15 cellular contexts compared by ENCODE assay signal in the genomic region with DNA sequence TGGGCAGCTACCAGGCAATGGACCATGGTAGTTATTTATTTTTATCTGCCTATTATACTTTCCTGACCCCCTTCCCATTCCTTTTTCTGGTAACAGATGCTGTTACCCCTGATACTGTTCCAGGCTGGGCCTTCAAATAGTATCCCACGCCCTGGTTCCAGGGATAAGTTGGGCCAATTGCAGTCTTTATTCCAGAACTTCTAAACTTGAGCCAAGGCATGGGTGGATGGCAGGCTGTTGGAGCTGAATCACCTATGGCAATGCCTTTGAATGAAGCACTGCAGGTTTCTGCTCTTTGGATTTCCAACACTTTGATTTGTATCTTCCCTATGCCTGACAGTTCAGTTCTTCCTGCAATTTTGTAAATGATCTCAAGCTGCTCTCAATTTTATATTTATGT.
DNase-seq lines count a peak whose midpoint lies in the region; ATAC-seq and TF ChIP-seq lines count a peak whose summit lies in the region.
"Had no signal": no experiment of that assay in that cellular context is flagged by ENCODE, and none has a peak within 500 bp of the region (broad histone marks: within the 10 kb centered on the region; RNA-seq: fewer than 3 reads in every experiment).

No MANE protein-coding gene starts in this region.

- H3K14ac ChIP-seq in IMR-90 (replicated peaks; ENCODE audit: low read depth, low read length): peak overlapping the region; percentile 94

- peak overlapping the region; percentile 98 for H2BK5ac ChIP-seq in IMR-90 (ENCODE audit: low read depth, low read length, poor library complexity, severe bottlenecking)

- no peak overlapping the region for H2AK9ac ChIP-seq in IMR-90 (replicated peaks; ENCODE audit: low read depth, low read length, poor library complexity)

- no TSS peak for BruUV-seq in IMR-90 (replicated peaks; lab: Mats Ljungman, UMichigan)

- H3K9me1 ChIP-seq in IMR-90 (ENCODE audit: insufficient read depth, low read length): peaks cover 6% of the 10 kb centered on the region; the same call in 1 of the 2 replicates

- peak overlapping the region; percentile 97 for H2BK120ac ChIP-seq in IMR-90 (ENCODE audit: low read depth, low read length)

- H3K27me3 ChIP-seq in IMR-90 (ENCODE audit: control insufficient read depth, insufficient read depth, low read length): no peaks in the 10 kb centered on the region
- H3K27me3 ChIP-seq in esophagus squamous epithelium: no peaks in the 10 kb centered on the region

- DNase-seq in IMR-90 (no peak), esophagus squamous epithelium (lab: John Stamatoyannopoulos, UW) (no peak), occipital lobe (lab: John Stamatoyannopoulos, UW) (peak; percentile 20), D341Med (ENCODE audit: low spot score) (no peak), head of caudate nucleus (no peak)
- no peak for DNase-seq in activated CD4-positive, alpha-beta memory T cell treated with anti-CD3 and anti-CD28 coated beads for 36 hours
- DNase-seq in stimulated activated CD8-positive, alpha-beta memory T cell treated with anti-CD3 and anti-CD28 coated beads, Interleukin-4, amount 100 ng/mL, for 48 hours: no peak
- DNase-seq: Caco-2; CD4-positive, alpha-beta T cell; DMS153; DMS79; GDM1 had no signal

- peak overlapping the region; percentile 95 for H4K5ac ChIP-seq in IMR-90 (ENCODE audit: low read depth, low read length)

- no peak for TF ChIP-seq CTCF in IMR-90 (conservative IDR thresholded peaks at IDR 0.05; ENCODE audit: low read depth, low read length)
- TF ChIP-seq CTCF in esophagus squamous epithelium (IDR thresholded peaks at IDR 0.05): no peak

- peak overlapping the region; percentile 93 for H2BK15ac ChIP-seq in IMR-90 (ENCODE audit: low read depth, low read length)

- H4K8ac ChIP-seq in IMR-90 (ENCODE audit: low read depth in 2 of 2, low read length in 2 of 2): peak overlapping the region; percentile 74 to 91

- H2AFZ ChIP-seq in IMR-90 (replicated peaks; ENCODE audit: low read length, poor library complexity): peak overlapping the region; percentile 24
- H2AFZ ChIP-seq: GM23248 had no signal

- H3K4me3 ChIP-seq in IMR-90 (ENCODE audit: insufficient read depth, low read depth, low read length) (no peak overlapping the region), esophagus squamous epithelium (no peak overlapping the region)
- H3K4me3 ChIP-seq: GM23248, HAP-1 had no signal

- H2AK5ac ChIP-seq in IMR-90 (ENCODE audit: low read depth, low read length): peak overlapping the region; percentile 92

- H3K23ac ChIP-seq in IMR-90 (ENCODE audit: low read depth, low read length): peak overlapping the region; percentile 71

- dilution Hi-C loops in IMR-90 (cut with HindIII; ENCODE audit: low sequenced_read_pairs, unreplicated experiment): no loop called here

- H3K27me3 Mint-ChIP-seq in activated CD4-positive, alpha-beta memory T cell treated with anti-CD3 and anti-CD28 coated beads for 36 hours: no peaks in the 10 kb centered on the region

- intact Hi-C loops in IMR-90 (cut with micrococcal nuclease) (no loop called here), esophagus squamous epithelium (cut with DNase I) (no loop called here), head of caudate nucleus (cut with DNase I) (no loop called here)
- intact Hi-C loops in activated CD4-positive, alpha-beta memory T cell treated with anti-CD3 and anti-CD28 coated beads for 36 hours (cut with micrococcal nuclease): no loop called here

- no peak for TF ChIP-seq RAD21 in IMR-90 (IDR thresholded peaks at IDR 0.05; ENCODE audit: low read length)

- peak overlapping the region; percentile 97 for H3K4ac ChIP-seq in IMR-90 (ENCODE audit: low read depth, low read length)

- H3K27ac ChIP-seq in IMR-90 (ENCODE audit: insufficient read depth, low read length): peak overlapping the region; percentile 95
- peak overlapping the region in 3 of 4 donors; percentile 23 to 67 (median 65) for H3K27ac ChIP-seq in esophagus squamous epithelium
- H3K27ac ChIP-seq: C4-2B, GM23248 had no signal

- no peaks in the 10 kb centered on the region for H3K79me1 ChIP-seq in IMR-90 (ENCODE audit: low read depth in 1 of 2, low read length in 2 of 2)

- H3K36me3 ChIP-seq in IMR-90 (ENCODE audit: control insufficient read depth, insufficient read depth, low read length) (no peaks in the 10 kb centered on the region), esophagus squamous epithelium (no peaks in the 10 kb centered on the region)
- H3K36me3 ChIP-seq: HAP-1 had no signal

- peak overlapping the region; percentile 98 for H3K18ac ChIP-seq in IMR-90 (ENCODE audit: low read depth, low read length)

- no peak for ATAC-seq in IMR-90 (ENCODE audit: low read depth)

- CTCF ChIA-PET in IMR-90 (lab: Yijun Ruan, JAX): interaction anchor here (1.4 kb wide), 1 partner anchor 10 kb away, joined by 3 read pairs; no protein-coding TSS in a partner anchor
- CTCF ChIA-PET in activated CD4-positive, alpha-beta memory T cell treated with anti-CD3 and anti-CD28 coated beads for 36 hours (lab: Charles Lee): no interaction called here

- POLR2A ChIA-PET in IMR-90 (lab: Charles Lee; ENCODE audit: unreplicated experiment): no interaction called here
- POLR2A ChIA-PET in activated CD4-positive, alpha-beta memory T cell treated with anti-CD3 and anti-CD28 coated beads for 36 hours (lab: Charles Lee): no interaction called here

- TF ChIP-seq POLR2A in IMR-90 (IDR thresholded peaks at IDR 0.05; ENCODE audit: low read depth, low read length) (no peak), esophagus squamous epithelium (IDR thresholded peaks at IDR 0.05) (no peak)

- H3K4me1 Mint-ChIP-seq in activated CD4-positive, alpha-beta memory T cell treated with anti-CD3 and anti-CD28 coated beads for 36 hours (ENCODE audit: low read depth): no peaks in the 10 kb centered on the region

- no peak overlapping the region for H3K4me3 Mint-ChIP-seq in activated CD4-positive, alpha-beta memory T cell treated with anti-CD3 and anti-CD28 coated beads for 36 hours
- H3K4me3 Mint-ChIP-seq: CD4-positive, alpha-beta T cell had no signal

- peak overlapping the region; percentile 98 for H2BK20ac ChIP-seq in IMR-90 (ENCODE audit: low read depth, low read length)

- H3K4me1 ChIP-seq in IMR-90 (ENCODE audit: control insufficient read depth, insufficient read depth, low read length): peaks cover 34% of the 10 kb centered on the region
- peaks cover 0 to 11% (median 3%) of the 10 kb centered on the region in 3 donors for H3K4me1 ChIP-seq in esophagus squamous epithelium
- H3K4me1 ChIP-seq: Caco-2, HAP-1 had no signal

- H3K27ac Mint-ChIP-seq in activated CD4-positive, alpha-beta memory T cell treated with anti-CD3 and anti-CD28 coated beads for 36 hours: no peak overlapping the region
- H3K27ac Mint-ChIP-seq: CD4-positive, alpha-beta T cell had no signal

- H3K9me3 Mint-ChIP-seq in activated CD4-positive, alpha-beta memory T cell treated with anti-CD3 and anti-CD28 coated beads for 36 hours: no peaks in the 10 kb centered on the region
- H3K9me3 Mint-ChIP-seq: CD4-positive, alpha-beta T cell had no signal

- H4K20me1 ChIP-seq in IMR-90 (ENCODE audit: insufficient read depth, low read length): no peaks in the 10 kb centered on the region

- peak overlapping the region; percentile 76; the same call in 1 of the 2 replicates for H3K56ac ChIP-seq in IMR-90 (ENCODE audit: extremely low read depth, insufficient read depth, low read length)

- no peak overlapping the region for H3K4me2 ChIP-seq in IMR-90 (ENCODE audit: low read depth, low read length)

- H3K9me3 ChIP-seq in IMR-90 (ENCODE audit: control insufficient read depth, insufficient read depth, low read length) (no peaks in the 10 kb centered on the region), esophagus squamous epithelium (no peaks in the 10 kb centered on the region)
- H3K9me3 ChIP-seq: Caco-2, HAP-1 had no signal

- H4K91ac ChIP-seq in IMR-90 (ENCODE audit: insufficient read depth, low read depth, low read length): peak overlapping the region; percentile 91

- in situ Hi-C loops in IMR-90 (cut with MboI; ENCODE audit: low sequenced_read_pairs): loop anchor here (10.0 kb wide), 1 partner anchor 140 kb away; no protein-coding TSS in a partner anchor

- H3K9ac ChIP-seq in IMR-90 (ENCODE audit: low read depth, low read length): peak overlapping the region; percentile 33
- H3K9ac ChIP-seq: GM23248 had no signal

- no peaks in the 10 kb centered on the region for H3K36me3 Mint-ChIP-seq in activated CD4-positive, alpha-beta memory T cell treated with anti-CD3 and anti-CD28 coated beads for 36 hours

- no CpG with 5 or more reads among the region's 1 CpG for WGBS in IMR-90 (ENCODE audit: extremely low coverage in 2 of 2, insufficient read length in 1 of 2), 2 experiments
- 56 to 83% methylated on average over 1 of the region's 1 CpG for WGBS in esophagus squamous epithelium, 2 donors

TF ChIP-seq in IMR-90, 13 proteins besides CTCF, POLR2A, EP300 and RAD21:
- TF ChIP-seq, protein P1, sequence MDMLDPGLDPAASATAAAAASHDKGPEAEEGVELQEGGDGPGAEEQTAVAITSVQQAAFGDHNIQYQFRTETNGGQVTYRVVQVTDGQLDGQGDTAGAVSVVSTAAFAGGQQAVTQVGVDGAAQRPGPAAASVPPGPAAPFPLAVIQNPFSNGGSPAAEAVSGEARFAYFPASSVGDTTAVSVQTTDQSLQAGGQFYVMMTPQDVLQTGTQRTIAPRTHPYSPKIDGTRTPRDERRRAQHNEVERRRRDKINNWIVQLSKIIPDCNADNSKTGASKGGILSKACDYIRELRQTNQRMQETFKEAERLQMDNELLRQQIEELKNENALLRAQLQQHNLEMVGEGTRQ (IDR thresholded peaks at IDR 0.05; ENCODE audit: low read depth, low read length): no peak
- TF ChIP-seq MAFK (IDR thresholded peaks at IDR 0.05; ENCODE audit: low read depth, low read length) (no peak), ELK1 (IDR thresholded peaks at IDR 0.05; ENCODE audit: borderline replicate concordance, low read depth, low read length) (no peak), SMC3 (IDR thresholded peaks at IDR 0.05; ENCODE audit: low read depth, low read length) (no peak), FOS (IDR thresholded peaks at IDR 0.05; ENCODE audit: low read depth, low read length) (no peak), CHD1 (IDR thresholded peaks at IDR 0.05; ENCODE audit: low read depth, low read length) (no peak), MAZ (IDR thresholded peaks at IDR 0.05; ENCODE audit: borderline replicate concordance, low read depth, low read length) (no peak), CEBPB (IDR thresholded peaks at IDR 0.05; ENCODE audit: low read depth, low read length) (no peak), MXI1 (IDR thresholded peaks at IDR 0.05; ENCODE audit: borderline replicate concordance, low read depth, low read length) (no peak), NFE2L2 (IDR thresholded peaks at IDR 0.05; ENCODE audit: low read depth, low read length) (no peak)
